In the genomic region with DNA sequence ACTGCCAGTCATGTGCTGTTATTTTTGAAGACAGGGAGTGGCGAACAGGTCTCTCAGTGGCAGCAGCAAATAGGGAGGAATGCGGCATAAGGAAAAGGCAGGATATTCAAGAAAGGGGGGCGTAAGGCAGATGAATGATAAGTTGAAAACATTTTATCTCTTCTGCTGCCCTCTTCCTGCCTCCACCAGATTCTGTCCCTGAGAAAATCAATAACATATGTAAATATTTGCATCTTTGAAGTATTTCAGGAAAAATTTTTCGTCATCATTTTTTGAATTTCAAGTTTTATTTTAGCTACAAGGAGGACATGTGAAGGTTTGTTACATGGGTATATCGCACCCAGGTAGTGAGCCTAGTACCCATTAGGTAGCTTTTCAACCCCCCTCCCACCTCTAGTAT, we compare ENCODE assay signal across 30 cellular contexts.
"Had no signal": no experiment of that assay in that cellular context is flagged by ENCODE, and none has a peak within 500 bp of the region (broad histone marks: within the 10 kb centered on the region; RNA-seq: fewer than 3 reads in every experiment).

No MANE protein-coding gene starts in this region.

- ATAC-seq: naive thymus-derived CD4-positive, alpha-beta T cell; natural killer cell; pancreas; psoas muscle; right cardiac atrium; sciatic nerve; stimulated activated memory B cell treated with anti-CD40 and anti-IgM and Interleukin-4, amounts not matched to agents 10 μg/mL and 1 μg/mL and 100 μg/mL, for 72 hours; stimulated activated naive CD8-positive, alpha-beta T cell treated with anti-CD3 and anti-CD28 coated beads, Interleukin-15, amount 100 ng/mL, for 72 hours; stimulated activated naive CD8-positive, alpha-beta T cell treated with anti-CD3 and anti-CD28 coated beads, Interleukin-15, Interleukin-2, amounts not matched to agents 100 U/mL and 50 U/mL, for 24 hours; upper lobe of right lung had no signal

- H3K4me1 Mint-ChIP-seq: stimulated activated memory B cell treated with anti-CD40 and anti-IgM and Interleukin-4, amounts not matched to agents 10 μg/mL and 1 μg/mL and 100 μg/mL, for 72 hours; stimulated activated naive CD8-positive, alpha-beta T cell treated with anti-CD3 and anti-CD28 coated beads, Interleukin-15, amount 100 ng/mL, for 72 hours had no signal

- H3K36me3 Mint-ChIP-seq: natural killer cell; stimulated activated memory B cell treated with anti-CD40 and anti-IgM and Interleukin-4, amounts not matched to agents 10 μg/mL and 1 μg/mL and 100 μg/mL, for 72 hours; type B pancreatic cell had no signal

- H3K27me3 ChIP-seq: pancreas, testis, tibial artery, transverse colon, upper lobe of right lung, uterus had no signal

- H3K27ac Mint-ChIP-seq: naive thymus-derived CD4-positive, alpha-beta T cell; natural killer cell; nephron; progenitor cell of endocrine pancreas; stimulated activated memory B cell treated with anti-CD40 and anti-IgM and Interleukin-4, amounts not matched to agents 10 μg/mL and 1 μg/mL and 100 μg/mL, for 72 hours; stimulated activated naive CD8-positive, alpha-beta T cell treated with anti-CD3 and anti-CD28 coated beads, Interleukin-15, amount 100 ng/mL, for 72 hours; type B pancreatic cell had no signal

- H3K36me3 ChIP-seq: neutrophil, pancreas, spleen, suprapubic skin, tibial artery, transverse colon, upper lobe of right lung, uterus had no signal

- H3K27me3 Mint-ChIP-seq: progenitor cell of endocrine pancreas had no signal

- H3K9me3 ChIP-seq: neutrophil, pancreas, psoas muscle, suprapubic skin, testis, transverse colon, upper lobe of right lung, uterus had no signal

- FAIRE-seq: pancreas had no signal

- H3K4me1 ChIP-seq: psoas muscle, testis, upper lobe of right lung, uterus had no signal

- H3K4me3 Mint-ChIP-seq: naive thymus-derived CD4-positive, alpha-beta T cell; natural killer cell; nephron; stimulated activated memory B cell treated with anti-CD40 and anti-IgM and Interleukin-4, amounts not matched to agents 10 μg/mL and 1 μg/mL and 100 μg/mL, for 72 hours; stimulated activated naive CD8-positive, alpha-beta T cell treated with anti-CD3 and anti-CD28 coated beads, Interleukin-15, amount 100 ng/mL, for 72 hours; type B pancreatic cell had no signal

- H3K4me2 ChIP-seq: smooth muscle cell had no signal

- H3K4me3 ChIP-seq: pancreas, psoas muscle, skin epidermis, smooth muscle cell, spleen, suprapubic skin, testis, tibial artery, transverse colon, upper lobe of right lung, uterus had no signal

- H3K27ac ChIP-seq: neutrophil, pancreas, psoas muscle, skin epidermis, spleen, suprapubic skin, testis, tibial artery, transverse colon, upper lobe of right lung, uterus had no signal

- DNase-seq: naive thymus-derived CD4-positive, alpha-beta T cell; natural killer cell; nucleus accumbens; pancreas; psoas muscle; right cardiac atrium; spleen; stimulated activated CD4-positive, alpha-beta T cell treated with anti-CD3 and anti-CD28 coated beads, Interleukin-12 subunit alpha, Interleukin-12 subunit beta, amount 100 ng/mL, for 4 hours; stimulated activated CD4-positive, alpha-beta T cell treated with anti-CD3 and anti-CD28 coated beads, Interleukin-1b, Interleukin-23, amount 100 ng/mL, for 48 hours; stimulated activated CD4-positive, alpha-beta T cell treated with anti-CD3 and anti-CD28 coated beads, Interleukin-4, amount 100 ng/mL, for 1 hour; stimulated activated CD4-positive, alpha-beta T cell treated with anti-CD3 and anti-CD28 coated beads, Interleukin-4, amount 100 ng/mL, for 4 hours; stimulated activated CD8-positive, alpha-beta memory T cell treated with anti-CD3 and anti-CD28 coated beads, Interleukin-4, amount 100 ng/mL, for 48 hours; stimulated activated naive CD4-positive, alpha-beta T cell; stimulated activated naive CD8-positive, alpha-beta T cell treated with anti-CD3 and anti-CD28 coated beads, Interleukin-15, amount 100 ng/mL, for 72 hours; stimulated activated naive CD8-positive, alpha-beta T cell treated with anti-CD3 and anti-CD28 coated beads, Interleukin-15, Interleukin-2, amounts not matched to agents 100 U/mL and 50 U/mL, for 24 hours; substantia nigra; testis; tibial artery; transverse colon; upper lobe of right lung; uterus had no signal
